ENCODE assay signal across 1 cellular context in genomic region chr19:47226426-47227346, GRCh38.
TF ChIP-seq lines count a peak whose summit lies in the region.

No MANE protein-coding gene starts in this region.

TF ChIP-seq in HCT116, 20 proteins besides CTCF, POLR2A, EP300 and RAD21 (continued from another document):
- TF ChIP-seq, protein P1, sequence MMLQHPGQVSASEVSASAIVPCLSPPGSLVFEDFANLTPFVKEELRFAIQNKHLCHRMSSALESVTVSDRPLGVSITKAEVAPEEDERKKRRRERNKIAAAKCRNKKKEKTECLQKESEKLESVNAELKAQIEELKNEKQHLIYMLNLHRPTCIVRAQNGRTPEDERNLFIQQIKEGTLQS (IDR thresholded peaks at IDR 0.05), result no peak
- no peak for TF ChIP-seq EZH2 (IDR thresholded peaks at IDR 0.05)
- TF ChIP-seq MAX (IDR thresholded peaks at IDR 0.05), result peak; percentile 68
- TF ChIP-seq REST (IDR thresholded peaks at IDR 0.05; ENCODE audit: low read depth), result no peak
- no peak for TF ChIP-seq ZNF274 (IDR thresholded peaks at IDR 0.05; ENCODE audit: low read depth, low read length)
- no peak for TF ChIP-seq ELF1 (IDR thresholded peaks at IDR 0.05; ENCODE audit: borderline replicate concordance, low read depth)
- TF ChIP-seq TCF7L2 (IDR thresholded peaks at IDR 0.05; ENCODE audit: borderline replicate concordance, extremely low read depth, insufficient read depth, insufficient read length), result peak; percentile 54
TF ChIP-seq in HCT116: peak in this region for 6.
